ENCODE assay signal across 8 cellular contexts in the genomic region with DNA sequence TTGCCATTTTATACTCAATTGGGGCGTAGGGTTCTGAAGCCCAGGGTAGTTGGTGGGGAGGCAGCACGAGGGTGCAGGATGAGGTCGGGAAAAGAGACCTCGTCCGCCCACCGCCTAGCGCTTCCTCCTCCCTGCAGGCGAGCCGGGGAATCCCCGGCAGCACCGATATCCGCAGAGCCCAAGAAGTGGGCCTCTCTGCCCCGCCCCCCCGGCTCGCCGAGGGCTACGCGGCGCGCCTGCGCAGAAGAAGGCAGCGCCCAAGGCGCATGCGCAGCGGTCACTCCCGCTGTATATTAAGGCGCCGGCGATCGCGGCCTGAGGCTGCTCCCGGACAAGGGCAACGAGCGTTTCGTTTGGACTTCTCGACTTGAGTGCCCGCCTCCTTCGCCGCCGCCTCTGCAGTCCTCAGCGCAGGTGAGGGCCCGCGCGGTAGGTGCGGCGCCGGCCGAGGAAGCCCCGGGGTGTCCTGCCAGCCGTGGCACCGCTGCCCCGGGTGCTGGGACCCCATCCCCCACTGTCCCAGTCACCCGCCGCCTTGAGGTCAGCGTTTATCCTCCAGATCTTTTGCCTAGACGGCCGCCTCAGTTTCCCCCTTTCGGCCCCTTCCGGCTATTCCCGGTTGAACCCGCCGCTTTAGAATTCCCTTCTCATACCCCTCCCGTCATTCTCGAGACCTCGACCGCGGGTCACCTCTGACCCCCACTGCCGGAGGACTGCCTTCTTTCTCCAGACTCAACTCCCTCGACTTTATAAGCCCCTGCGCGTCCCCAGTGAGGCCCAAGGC. TPM values are rescaled to one million over a fixed set of nuclear protein-coding genes. Genes with fewer than 3 reads are reported as not detected.
A peak's percentile ranks its signal among the peaks of the same experiment; 100 is the strongest.
DNase-seq lines count a peak whose midpoint lies in the region; ATAC-seq and TF ChIP-seq lines count a peak whose summit lies in the region.

A gene (plus strand): TSS at position 319 of the 784 bp plus-strand sequence. CDS start 1,082 bp downstream, outside the sequence.

- ATAC-seq in GM21515 (IDR thresholded peaks at IDR 0.05; ENCODE audit: unreplicated experiment): peak; percentile 80

- H3K4me3 ChIP-seq in epithelial cell of proximal tubule (ENCODE audit: low read depth, low read length): peak within 1 kb of the TSS; percentile 89

- no peak for TF ChIP-seq CTCF in epithelial cell of proximal tubule (conservative IDR thresholded peaks at IDR 0.05; ENCODE audit: low read depth, low read length)

- DNase-seq in DMS114 treated with DMSO at 0.1 percent for 48 hours (lab: John Stamatoyannopoulos, UW; ENCODE audit: unreplicated experiment) (peak; percentile 71), HuH-7 (ENCODE audit: low spot score) (peak; percentile 94), OCI-M2 (lab: John Stamatoyannopoulos, UW; ENCODE audit: unreplicated experiment) (peak; percentile 64), activated T-cell treated with anti-CD3 and anti-CD28 coated beads for 4 hours (peak; percentile 94), epithelial cell of proximal tubule (ENCODE audit: low read depth) (no peak), mucosa of gallbladder (ENCODE audit: low spot score) (peak; percentile 94)
- DNase-seq in stimulated activated CD8-positive, alpha-beta memory T cell treated with anti-CD3 and anti-CD28 coated beads, Interleukin-4, amount 100 ng/mL, for 4 hours (ENCODE audit: low read depth in 2 of 2, low spot score in 1 of 2): peak; percentile 85 to 86

RNA-seq across cellular contexts. Expression of the gene that starts here (rescaled TPM):
- total RNA-seq in epithelial cell of proximal tubule (56.3 and 71.5 TPM in 2 replicates), mucosa of gallbladder (62.4 TPM)
